In genomic region chr11:67278939-67279588, GRCh38 we compare ENCODE assay signal across 9 cellular contexts. TPM values are rescaled to one million over a fixed set of nuclear protein-coding genes. Genes with fewer than 3 reads are reported as not detected.
A peak's percentile ranks its signal among the peaks of the same experiment; 100 is the strongest.
DNase-seq lines count a peak whose midpoint lies in the region; ATAC-seq and TF ChIP-seq lines count a peak whose summit lies in the region.
"Had no signal": no experiment of that assay in that cellular context is flagged by ENCODE, and none has a peak within 500 bp of the region (broad histone marks: within the 10 kb centered on the region; RNA-seq: fewer than 3 reads in every experiment).

No MANE protein-coding gene starts in this region.

- peaks cover 16% of the 10 kb centered on the region; the same call in 1 of the 2 replicates for H4K20me1 ChIP-seq in DND-41 (ENCODE audit: insufficient read depth, low read length)

- TF ChIP-seq CTCF in DND-41 (IDR thresholded peaks at IDR 0.05; ENCODE audit: borderline replicate concordance, extremely low read depth, low read length, poor library complexity, severe bottlenecking) (no peak), esophagus squamous epithelium (IDR thresholded peaks at IDR 0.05) (no peak), sigmoid colon (IDR thresholded peaks at IDR 0.05) (no peak)

- TF ChIP-seq POLR2A in esophagus squamous epithelium (IDR thresholded peaks at IDR 0.05) (no peak), sigmoid colon (IDR thresholded peaks at IDR 0.05) (no peak)

- H3K9me3 ChIP-seq in DND-41 (ENCODE audit: insufficient read depth, low read length, severe bottlenecking) (no peaks in the 10 kb centered on the region), SK-N-MC (ENCODE audit: low read depth, low read length) (no peaks in the 10 kb centered on the region), esophagus squamous epithelium (no peaks in the 10 kb centered on the region), sigmoid colon (no peaks in the 10 kb centered on the region)

- H3K27me3 ChIP-seq in DND-41 (ENCODE audit: insufficient read depth, low read length, poor library complexity) (no peaks in the 10 kb centered on the region), esophagus squamous epithelium (no peaks in the 10 kb centered on the region), sigmoid colon (no peaks in the 10 kb centered on the region)

- H3K4me2 ChIP-seq in DND-41 (ENCODE audit: insufficient read depth, low read length): no peak overlapping the region

- WGBS in esophagus squamous epithelium, 2 donors: 74 to 86% methylated on average over 3 to 8 of the region's 14 CpGs
- WGBS in sigmoid colon, 2 donors: 88 to 91% methylated on average over 14 of the region's 14 CpGs

- H3K4me3 ChIP-seq in DND-41 (ENCODE audit: low read depth in 1 of 2, low read length in 2 of 2): no peak overlapping the region
- H3K4me3 ChIP-seq in SK-N-MC: no peak overlapping the region
- no peak overlapping the region for H3K4me3 ChIP-seq in esophagus squamous epithelium
- H3K4me3 ChIP-seq in sigmoid colon: no peak overlapping the region

- ATAC-seq in DND-41 (ENCODE audit: insufficient read depth, low read depth): no peak
- ATAC-seq: PC-3 had no signal

- no peak for DNase-seq in DND-41
- no peak for DNase-seq in SK-N-MC (ENCODE audit: low read depth, low spot score)
- DNase-seq in esophagus squamous epithelium (lab: John Stamatoyannopoulos, UW): no peak
- DNase-seq in sigmoid colon: peak; percentile 54
- no peak for DNase-seq in NCI-H1048 (lab: John Stamatoyannopoulos, UW)
- DNase-seq in NCI-H2029 (lab: John Stamatoyannopoulos, UW): no peak
- DNase-seq in C1 segment of cervical spinal cord (lab: John Stamatoyannopoulos, UW): no peak
- DNase-seq: NCI-H187, PC-3 had no signal

- H3K36me3 ChIP-seq in DND-41 (ENCODE audit: insufficient read depth, low read length): peaks cover 90% of the 10 kb centered on the region
- H3K36me3 ChIP-seq in SK-N-MC (ENCODE audit: insufficient read depth, low read length): peaks cover 57% of the 10 kb centered on the region
- peaks cover 43 to 82% (median 49%) of the 10 kb centered on the region in 3 donors for H3K36me3 ChIP-seq in esophagus squamous epithelium
- H3K36me3 ChIP-seq in sigmoid colon: peaks cover 48 to 54% (median 51%) of the 10 kb centered on the region in 4 donors

- no peak overlapping the region for H2AFZ ChIP-seq in DND-41 (ENCODE audit: low read depth, low read length)

- peaks cover 88% of the 10 kb centered on the region for H3K79me2 ChIP-seq in DND-41 (ENCODE audit: insufficient read depth, low read length)

- H3K27ac ChIP-seq in DND-41 (ENCODE audit: low read length) (peak overlapping the region; percentile 98), SK-N-MC (peak overlapping the region; percentile 98; the same call in 1 of the 2 replicates), esophagus squamous epithelium (peak overlapping the region; percentile 88 to 98 (median 97)), sigmoid colon (peak overlapping the region in 3 of 4 donors; percentile 84 to 89 (median 86))

- TF ChIP-seq EP300 in sigmoid colon (IDR thresholded peaks at IDR 0.05): no peak

- H3K9ac ChIP-seq in DND-41 (ENCODE audit: low read depth, low read length) (peak overlapping the region; percentile 71), SK-N-MC (ENCODE audit: insufficient read length) (no peak overlapping the region)

- intact Hi-C loops in esophagus squamous epithelium (cut with DNase I) (no loop called here), sigmoid colon (cut with DNase I) (no loop called here)

- H3K4me1 ChIP-seq in DND-41 (ENCODE audit: insufficient read depth, low read length) (peaks cover 59% of the 10 kb centered on the region), esophagus squamous epithelium (peaks cover 50 to 85% (median 55%) of the 10 kb centered on the region in 3 donors), sigmoid colon (peaks cover 0 to 58% (median 46%) of the 10 kb centered on the region in 4 donors)

RNA-seq across cellular contexts. Expression of gene ANKRD13D, which starts 10.0 kb away (rescaled TPM):
- total RNA-seq in esophagus squamous epithelium (10 to 100 TPM; 27.4 to 50.6 (median 41.6) TPM), sigmoid colon (10 to 100 TPM; 23.9 to 45.7 (median 24.2) TPM)
- polyA plus RNA-seq in sigmoid colon: 10 to 100 TPM in 2 of 3 donors, 1 to 10 TPM in 1; 9.0 to 42.2 (median 16.8) TPM

RNA-seq across cellular contexts. Expression of gene GRK2, which starts 12.8 kb away (rescaled TPM):
- total RNA-seq in esophagus squamous epithelium (10 to 100 TPM; 54.1 to 93.2 (median 68.5) TPM), sigmoid colon (10 to 100 TPM; 32.1 to 48.2 (median 38.9) TPM)
- polyA plus RNA-seq in sigmoid colon: 100 to 1,000 TPM in 1 of 3 donors, 10 to 100 TPM in 2; 88.3 to 152 (median 92.0) TPM

RNA-seq across cellular contexts. Expression of gene SSH3, which starts 24.3 kb away (rescaled TPM):
- 10 to 100 TPM; 51.4 to 78.4 (median 64.8) TPM for total RNA-seq in esophagus squamous epithelium
- 10 to 100 TPM; 20.0 to 37.7 (median 26.6) TPM for total RNA-seq in sigmoid colon
- 10 to 100 TPM; 15.6 to 39.0 (median 21.3) TPM for polyA plus RNA-seq in sigmoid colon
